Comparison of ENCODE assay signal across 8 cellular contexts in the genomic region with DNA sequence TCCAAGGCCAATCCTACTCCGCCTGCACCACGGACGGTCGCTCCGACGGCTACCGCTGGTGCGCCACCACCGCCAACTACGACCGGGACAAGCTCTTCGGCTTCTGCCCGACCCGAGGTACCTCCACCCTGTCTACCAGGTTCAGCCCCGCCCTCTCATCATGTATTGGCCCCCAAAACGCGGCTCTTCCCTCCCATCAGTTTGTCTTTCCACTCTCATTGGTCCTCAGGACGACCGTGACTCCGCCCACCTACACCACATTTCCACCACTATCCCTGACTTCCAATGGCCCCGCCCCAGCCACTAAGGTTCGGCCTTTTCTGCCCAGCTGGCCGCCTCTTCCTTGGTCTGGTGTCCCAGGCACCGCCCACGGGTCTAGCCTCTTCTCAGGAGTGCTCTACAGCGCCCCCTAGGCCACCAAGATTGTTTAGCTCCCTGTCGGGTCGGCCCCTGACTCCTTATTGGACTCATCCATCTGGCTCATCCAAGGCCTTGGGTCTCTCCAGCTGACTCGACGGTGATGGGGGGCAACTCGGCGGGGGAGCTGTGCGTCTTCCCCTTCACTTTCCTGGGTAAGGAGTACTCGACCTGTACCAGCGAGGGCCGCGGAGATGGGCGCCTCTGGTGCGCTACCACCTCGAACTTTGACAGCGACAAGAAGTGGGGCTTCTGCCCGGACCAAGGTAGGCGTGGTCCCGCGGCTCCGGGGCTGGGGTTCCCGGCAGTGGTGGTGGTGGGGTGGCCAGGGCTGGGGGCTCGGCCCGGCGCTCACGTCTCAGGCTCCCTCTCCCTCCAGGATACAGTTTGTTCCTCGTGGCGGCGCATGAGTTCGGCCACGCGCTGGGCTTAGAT. TPM values are rescaled to one million over a fixed set of nuclear protein-coding genes. Genes with fewer than 3 reads are reported as not detected.
A peak's percentile ranks its signal among the peaks of the same experiment; 100 is the strongest.
DNase-seq lines count a peak whose midpoint lies in the region; ATAC-seq lines count a peak whose summit lies in the region.

No MANE protein-coding gene starts in this region.

- no peaks in the 10 kb centered on the region for H3K27me3 ChIP-seq in right cardiac atrium (ENCODE audit: control insufficient read depth, insufficient read depth)

- peak; percentile 19 to 35 for ATAC-seq in right cardiac atrium
- no peak for ATAC-seq in stimulated activated naive B cell treated with anti-CD40 and anti-IgM and Interleukin-4, amounts not matched to agents 10 μg/mL and 1 μg/mL and 100 μg/mL, for 72 hours (replicated peaks)
- ATAC-seq in HG03460 (IDR thresholded peaks at IDR 0.05; ENCODE audit: unreplicated experiment), result no peak

- no peaks in the 10 kb centered on the region for H3K9me3 ChIP-seq in right cardiac atrium (ENCODE audit: control insufficient read depth, low read length)

- no peaks in the 10 kb centered on the region for H3K9me3 Mint-ChIP-seq in activated T-cell treated with anti-CD3 and anti-CD28 coated beads, Interleukin-2, amount 50 U/mL, for 24 hours
- H3K9me3 Mint-ChIP-seq in stimulated activated naive B cell treated with anti-CD40 and anti-IgM and Interleukin-4, amounts not matched to agents 10 μg/mL and 1 μg/mL and 100 μg/mL, for 72 hours, result peaks cover 6 to 8% of the 10 kb centered on the region in 2 donors

- peaks cover 69% of the 10 kb centered on the region for H3K27me3 Mint-ChIP-seq in activated T-cell treated with anti-CD3 and anti-CD28 coated beads, Interleukin-2, amount 50 U/mL, for 24 hours
- peaks cover 50 to 70% of the 10 kb centered on the region in 2 donors for H3K27me3 Mint-ChIP-seq in stimulated activated naive B cell treated with anti-CD40 and anti-IgM and Interleukin-4, amounts not matched to agents 10 μg/mL and 1 μg/mL and 100 μg/mL, for 72 hours

- H3K36me3 Mint-ChIP-seq in activated T-cell treated with anti-CD3 and anti-CD28 coated beads, Interleukin-2, amount 50 U/mL, for 24 hours (ENCODE audit: low read depth), result no peaks in the 10 kb centered on the region
- H3K36me3 Mint-ChIP-seq in stimulated activated naive B cell treated with anti-CD40 and anti-IgM and Interleukin-4, amounts not matched to agents 10 μg/mL and 1 μg/mL and 100 μg/mL, for 72 hours, result peaks cover 6 to 7% of the 10 kb centered on the region in 2 donors

- no peaks in the 10 kb centered on the region for H3K4me1 ChIP-seq in right cardiac atrium (ENCODE audit: control insufficient read depth, insufficient read depth, low read length)

- no peak overlapping the region for H3K4me3 ChIP-seq in right cardiac atrium (ENCODE audit: low read length)

- intact Hi-C loops in right cardiac atrium (cut with DNase I), result no loop called here

- DNase-seq in D341Med (ENCODE audit: low spot score), result peak; percentile 59
- DNase-seq in M059J (ENCODE audit: low read depth), result peak; percentile 59
- DNase-seq in activated T-cell treated with anti-CD3 and anti-CD28 coated beads, Interleukin-2, amount 50 U/mL, for 24 hours, result peak; percentile 54
- DNase-seq in right cardiac atrium, result peak; percentile 61 to 77 (median 75)
- DNase-seq in stimulated activated naive B cell treated with anti-CD40 and anti-IgM and Interleukin-4, amounts not matched to agents 10 μg/mL and 1 μg/mL and 100 μg/mL, for 72 hours, result no peak
- DNase-seq in NCI-H524 treated with DMSO at 0.1 percent for 48 hours (lab: John Stamatoyannopoulos, UW), result no peak
- no peak for DNase-seq in NCI-H2171 treated with DMSO at 0.1 percent for 48 hours (lab: John Stamatoyannopoulos, UW)

- H3K27ac Mint-ChIP-seq in activated T-cell treated with anti-CD3 and anti-CD28 coated beads, Interleukin-2, amount 50 U/mL, for 24 hours, result no peak overlapping the region
- H3K27ac Mint-ChIP-seq in stimulated activated naive B cell treated with anti-CD40 and anti-IgM and Interleukin-4, amounts not matched to agents 10 μg/mL and 1 μg/mL and 100 μg/mL, for 72 hours, result peak overlapping the region; percentile 94

- peaks cover 56% of the 10 kb centered on the region for H3K4me1 Mint-ChIP-seq in activated T-cell treated with anti-CD3 and anti-CD28 coated beads, Interleukin-2, amount 50 U/mL, for 24 hours (ENCODE audit: low read depth)
- H3K4me1 Mint-ChIP-seq in stimulated activated naive B cell treated with anti-CD40 and anti-IgM and Interleukin-4, amounts not matched to agents 10 μg/mL and 1 μg/mL and 100 μg/mL, for 72 hours, result peaks cover 61 to 82% of the 10 kb centered on the region in 2 donors

- H3K27ac ChIP-seq in right cardiac atrium (ENCODE audit: low read length), result no peak overlapping the region

- H3K4me3 Mint-ChIP-seq in activated T-cell treated with anti-CD3 and anti-CD28 coated beads, Interleukin-2, amount 50 U/mL, for 24 hours, result peak overlapping the region; percentile 8
- peak overlapping the region; percentile 66 to 70 for H3K4me3 Mint-ChIP-seq in stimulated activated naive B cell treated with anti-CD40 and anti-IgM and Interleukin-4, amounts not matched to agents 10 μg/mL and 1 μg/mL and 100 μg/mL, for 72 hours

- 11% methylated on average over 57 of the region's 57 CpGs for WGBS in right cardiac atrium

RNA-seq across cellular contexts. Expression of a gene that starts 3.1 kb away (rescaled TPM):
- total RNA-seq in M059J (2014; rRNA removed; shearing (Covaris generic)), result 1.5 and 2.3 TPM in 2 replicates
- under 1 TPM; 0.17 to 0.81 (median 0.27) TPM for total RNA-seq in right cardiac atrium
- 0.16 TPM for polyA plus RNA-seq in right cardiac atrium

RNA-seq across cellular contexts. Expression of a gene that starts 17.2 kb away (rescaled TPM):
- total RNA-seq in M059J (2014; rRNA removed; shearing (Covaris generic)), result 0.37 and 1.8 TPM in 2 replicates
- total RNA-seq in right cardiac atrium, result 1 to 10 TPM; 1.1 to 4.7 (median 2.6) TPM
- 6.6 TPM for polyA plus RNA-seq in right cardiac atrium

RNA-seq across cellular contexts. Expression of a gene that starts 39.9 kb away (rescaled TPM):
- 8.4 and 13.0 TPM in 2 replicates for total RNA-seq in M059J (2014; rRNA removed; shearing (Covaris generic))
- 10 to 100 TPM in 1 of 4 donors, 1 to 10 TPM in 3; 8.2 to 10.1 (median 8.6) TPM for total RNA-seq in right cardiac atrium
- polyA plus RNA-seq in right cardiac atrium, result 6.4 TPM

Comparison
In these comparisons a context has a peak if more than half of its experiments do, and no peak if none do; other contexts are left out.
1. DNase-seq: peak in D341Med (single experiment), M059J (single experiment), activated T-cell treated with anti-CD3 and anti-CD28 coated beads, Interleukin-2, amount 50 U/mL, for 24 hours (single experiment) and right cardiac atrium (3 of 3); none in stimulated activated naive B cell treated with anti-CD40 and anti-IgM and Interleukin-4, amounts not matched to agents 10 μg/mL and 1 μg/mL and 100 μg/mL, for 72 hours (single experiment), NCI-H524 treated with DMSO at 0.1 percent for 48 hours (single experiment) and NCI-H2171 treated with DMSO at 0.1 percent for 48 hours (single experiment).
2. ATAC-seq: peak in right cardiac atrium (2 of 2); none in stimulated activated naive B cell treated with anti-CD40 and anti-IgM and Interleukin-4, amounts not matched to agents 10 μg/mL and 1 μg/mL and 100 μg/mL, for 72 hours (0 of 2) and HG03460 (single experiment).